Comparison of ENCODE assay signal across 1 cellular context in the genomic region with DNA sequence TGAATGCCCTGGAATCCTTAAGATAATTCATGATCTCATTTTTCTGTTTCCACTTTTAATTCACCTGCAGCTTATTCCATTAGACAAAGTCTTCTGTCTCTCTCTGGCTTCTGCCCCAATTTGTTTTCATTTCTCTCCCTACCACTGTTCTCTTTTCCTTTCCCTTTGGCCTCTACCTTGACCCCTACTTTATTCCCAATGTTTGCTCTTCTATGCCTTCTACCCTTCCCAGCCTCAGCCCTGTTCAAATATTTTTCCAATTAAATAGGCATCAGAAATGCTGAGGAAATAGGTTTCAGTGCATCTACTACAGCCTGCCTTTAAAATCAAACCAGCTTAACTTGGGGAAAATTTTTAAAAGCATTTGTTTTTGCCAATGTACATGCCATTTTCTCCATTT.
TF ChIP-seq lines count a peak whose summit lies in the region.

No MANE protein-coding gene starts in this region.

TF ChIP-seq in GM23338, 12 proteins besides CTCF, POLR2A, EP300 and RAD21 (continued from another document):
- no peak for TF ChIP-seq ZNF462 (CRISPR knock-in tag; IDR thresholded peaks at IDR 0.05)
- no peak for TF ChIP-seq EZH2 (IDR thresholded peaks at IDR 0.05; ENCODE audit: low read depth, unreplicated experiment)
- TF ChIP-seq EZH2phosphoT487 (IDR thresholded peaks at IDR 0.05; ENCODE audit: unreplicated experiment): no peak
- no peak for TF ChIP-seq CREB1 (CRISPR knock-in tag; IDR thresholded peaks at IDR 0.05; ENCODE audit: low read depth)
- no peak for TF ChIP-seq ZNF331 (CRISPR knock-in tag; IDR thresholded peaks at IDR 0.05; ENCODE audit: low read depth)
- TF ChIP-seq STAT1 (IDR thresholded peaks at IDR 0.05; ENCODE audit: unreplicated experiment): no peak
- no peak for TF ChIP-seq JUNB (IDR thresholded peaks at IDR 0.05; ENCODE audit: unreplicated experiment)
